8 cellular contexts compared by ENCODE assay signal in the genomic region with DNA sequence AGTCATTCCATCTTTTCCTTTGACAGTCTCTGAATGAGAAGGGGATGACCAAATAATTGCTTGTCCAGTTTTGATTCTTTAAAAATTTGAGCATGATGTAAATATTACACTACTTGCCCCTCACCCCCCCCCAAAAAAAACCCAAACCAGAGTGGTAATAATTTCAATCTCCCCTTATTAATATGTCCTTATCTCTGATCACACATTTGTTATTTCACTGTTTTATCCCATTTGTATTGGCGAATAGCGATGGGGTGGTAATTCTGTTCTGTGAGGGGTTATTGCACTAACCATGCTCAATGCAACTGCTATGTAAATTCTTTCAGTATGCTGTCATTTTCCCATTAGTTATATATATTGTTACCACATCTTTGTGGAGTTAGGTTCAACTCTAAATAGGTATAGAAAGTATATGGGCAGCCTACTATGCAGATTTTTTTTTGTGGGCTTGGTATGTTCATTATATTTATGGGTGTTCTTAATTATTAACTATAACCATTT. TPM values are rescaled to one million over a fixed set of nuclear protein-coding genes. Genes with fewer than 3 reads are reported as not detected.
A peak's percentile ranks its signal among the peaks of the same experiment; 100 is the strongest.
DNase-seq lines count a peak whose midpoint lies in the region; ATAC-seq and TF ChIP-seq lines count a peak whose summit lies in the region.

No MANE protein-coding gene starts in this region.

- intact Hi-C loops in dendritic cell treated with granulocyte-macrophage colony-stimulating factor and Interleukin-4, amounts not matched to agents 40 ng/mL and 50 ng/mL, for 4 days (cut with micrococcal nuclease): no loop called here
- intact Hi-C loops in naive thymus-derived CD4-positive, alpha-beta T cell (cut with micrococcal nuclease): loop anchor here (5.0 to 10.0 kb wide), 9 partner anchors 52 to 1916 kb away; a partner anchor contains a TSS

- peak overlapping the region; percentile 97 for H3K4me2 ChIP-seq in Loucy (ENCODE audit: low read depth, low read length, poor library complexity, severe bottlenecking)

- no peaks in the 10 kb centered on the region for H3K9me3 ChIP-seq in Loucy (ENCODE audit: insufficient read depth, low read depth, low read length)
- no peaks in the 10 kb centered on the region for H3K9me3 ChIP-seq in naive thymus-derived CD4-positive, alpha-beta T cell (ENCODE audit: control insufficient read depth in 2 of 3, low read length in 3 of 3)

- DNase-seq in BJ (ENCODE audit: low read depth) (no peak), NK-92 (lab: John Stamatoyannopoulos, UW; ENCODE audit: unreplicated experiment) (no peak), SIG-M5 treated with dmso at 0.1 percent for 504 hours (lab: John Stamatoyannopoulos, UW; ENCODE audit: unreplicated experiment) (no peak)
- DNase-seq in naive thymus-derived CD4-positive, alpha-beta T cell: no peak
- DNase-seq in activated CD8-positive, alpha-beta memory T cell treated with anti-CD3 and anti-CD28 coated beads, Interleukin-2, amount 50 U/mL, for 48 hours: no peak

- H3K4me3 ChIP-seq in BJ (ENCODE audit: low read depth, low read length) (peak overlapping the region; percentile 97), Loucy (ENCODE audit: low read length, poor library complexity, severe bottlenecking) (peak overlapping the region; percentile 78)
- peak overlapping the region; percentile 79 for H3K4me3 ChIP-seq in naive thymus-derived CD4-positive, alpha-beta T cell (ENCODE audit: low read length)

- no peak for ATAC-seq in naive thymus-derived CD4-positive, alpha-beta T cell
- ATAC-seq in HG03045 (IDR thresholded peaks at IDR 0.05; ENCODE audit: unreplicated experiment): no peak

- H3K27me3 ChIP-seq in BJ (ENCODE audit: control insufficient read depth, insufficient read depth, low read length) (no peaks in the 10 kb centered on the region), Loucy (ENCODE audit: insufficient read depth, low read length, poor library complexity, severe bottlenecking) (no peaks in the 10 kb centered on the region)
- no peaks in the 10 kb centered on the region for H3K27me3 ChIP-seq in naive thymus-derived CD4-positive, alpha-beta T cell (ENCODE audit: control insufficient read depth in 2 of 2, insufficient read depth in 2 of 2, low read length in 2 of 2)

- TF ChIP-seq CTCF in BJ (IDR thresholded peaks at IDR 0.05; ENCODE audit: insufficient read depth, low read depth, low read length): no peak
- TF ChIP-seq CTCF in Loucy (conservative IDR thresholded peaks at IDR 0.05; ENCODE audit: low read length): no peak

- peaks cover 14% of the 10 kb centered on the region for H3K36me3 Mint-ChIP-seq in dendritic cell treated with granulocyte-macrophage colony-stimulating factor and Interleukin-4, amounts not matched to agents 40 ng/mL and 50 ng/mL, for 4 days (ENCODE audit: low read depth)
- peaks cover 0 to 3% (median 0%) of the 10 kb centered on the region in 5 donors for H3K36me3 Mint-ChIP-seq in naive thymus-derived CD4-positive, alpha-beta T cell

- peaks cover 57% of the 10 kb centered on the region for H3K4me1 ChIP-seq in Loucy (ENCODE audit: insufficient read depth, low read length, poor library complexity, severe bottlenecking)
- peaks cover 0 to 13% of the 10 kb centered on the region in 2 donors for H3K4me1 ChIP-seq in naive thymus-derived CD4-positive, alpha-beta T cell (ENCODE audit: control insufficient read depth in 2 of 2, insufficient read depth in 2 of 2, low read length in 2 of 2)

- no peaks in the 10 kb centered on the region for H3K9me2 ChIP-seq in Loucy (replicated peaks; ENCODE audit: low read depth, low read length)

- H3K27ac Mint-ChIP-seq in dendritic cell treated with granulocyte-macrophage colony-stimulating factor and Interleukin-4, amounts not matched to agents 40 ng/mL and 50 ng/mL, for 4 days: peak overlapping the region; percentile 87
- peak overlapping the region in 8 of 9 donors; percentile 26 to 90 (median 78) for H3K27ac Mint-ChIP-seq in naive thymus-derived CD4-positive, alpha-beta T cell

- no peak overlapping the region for H2AFZ ChIP-seq in Loucy (ENCODE audit: low read length)

- peak overlapping the region; percentile 79 for H3K27ac ChIP-seq in naive thymus-derived CD4-positive, alpha-beta T cell (ENCODE audit: low read depth, low read length)

- H3F3A ChIP-seq in Loucy (ENCODE audit: low read depth): no peaks in the 10 kb centered on the region

- H3K9ac ChIP-seq in Loucy (ENCODE audit: low read depth, low read length, poor library complexity, severe bottlenecking): peak overlapping the region; percentile 92

- peaks cover 18% of the 10 kb centered on the region for H3K4me1 Mint-ChIP-seq in dendritic cell treated with granulocyte-macrophage colony-stimulating factor and Interleukin-4, amounts not matched to agents 40 ng/mL and 50 ng/mL, for 4 days (ENCODE audit: low read depth)
- peaks cover 11 to 38% (median 34%) of the 10 kb centered on the region in 7 donors for H3K4me1 Mint-ChIP-seq in naive thymus-derived CD4-positive, alpha-beta T cell

- CTCF ChIA-PET in BJ (lab: Yijun Ruan, JAX): no interaction called here
- CTCF ChIA-PET in naive thymus-derived CD4-positive, alpha-beta T cell (lab: Charles Lee): no interaction called here

- H4K20me1 ChIP-seq in Loucy (ENCODE audit: insufficient read depth, low read length, poor library complexity, severe bottlenecking): peaks cover 42% of the 10 kb centered on the region

- H3K27me3 Mint-ChIP-seq in dendritic cell treated with granulocyte-macrophage colony-stimulating factor and Interleukin-4, amounts not matched to agents 40 ng/mL and 50 ng/mL, for 4 days: peaks cover 20% of the 10 kb centered on the region
- H3K27me3 Mint-ChIP-seq in naive thymus-derived CD4-positive, alpha-beta T cell: peaks cover 0 to 63% (median 0%) of the 10 kb centered on the region in 5 donors

- no peaks in the 10 kb centered on the region for H3K9me3 Mint-ChIP-seq in dendritic cell treated with granulocyte-macrophage colony-stimulating factor and Interleukin-4, amounts not matched to agents 40 ng/mL and 50 ng/mL, for 4 days
- peaks cover 0 to 1% (median 0%) of the 10 kb centered on the region in 11 donors for H3K9me3 Mint-ChIP-seq in naive thymus-derived CD4-positive, alpha-beta T cell

- peaks cover 60% of the 10 kb centered on the region for H3K79me2 ChIP-seq in Loucy (ENCODE audit: insufficient read depth, low read length)

- POLR2A ChIA-PET in BJ (lab: Charles Lee): no interaction called here
- POLR2A ChIA-PET in naive thymus-derived CD4-positive, alpha-beta T cell (lab: Charles Lee): no interaction called here

- peak overlapping the region; percentile 96 for H3K4me3 Mint-ChIP-seq in dendritic cell treated with granulocyte-macrophage colony-stimulating factor and Interleukin-4, amounts not matched to agents 40 ng/mL and 50 ng/mL, for 4 days
- H3K4me3 Mint-ChIP-seq in naive thymus-derived CD4-positive, alpha-beta T cell: peak overlapping the region; percentile 81 to 95 (median 92)

- H3K36me3 ChIP-seq in BJ (ENCODE audit: control insufficient read depth, insufficient read depth, low read length): no peaks in the 10 kb centered on the region
- no peaks in the 10 kb centered on the region for H3K36me3 ChIP-seq in Loucy (ENCODE audit: insufficient read depth, low read length)
- peaks cover 0 to 4% (median 0%) of the 10 kb centered on the region in 3 experiments for H3K36me3 ChIP-seq in naive thymus-derived CD4-positive, alpha-beta T cell (ENCODE audit: control insufficient read depth in 2 of 3, insufficient read depth in 3 of 3, low read length in 3 of 3)

RNA-seq across cellular contexts. Expression of a gene that starts 1.1 kb away (rescaled TPM):
- polyA plus RNA-seq in BJ (2011; rRNA removed): 9.7 and 17.4 TPM in 2 replicates
- polyA minus RNA-seq in BJ (2011; rRNA and poly(A)+ RNA removed): 11.5 and 11.6 TPM in 2 replicates
- 10 to 100 TPM in 4 of 5 experiments, 1 to 10 TPM in 1; 1.8 to 31.3 (median 18.2) TPM for total RNA-seq in naive thymus-derived CD4-positive, alpha-beta T cell
- polyA plus RNA-seq in naive thymus-derived CD4-positive, alpha-beta T cell: 1 to 10 TPM; 4.0 to 5.7 TPM

RNA-seq across cellular contexts. Expression of a gene that starts 36.3 kb away (rescaled TPM):
- 172 and 174 TPM in 2 replicates for polyA plus RNA-seq in BJ (2011; rRNA removed)
- 40.0 and 41.8 TPM in 2 replicates for polyA minus RNA-seq in BJ (2011; rRNA and poly(A)+ RNA removed)
- total RNA-seq in naive thymus-derived CD4-positive, alpha-beta T cell: not detected
- not detected for polyA plus RNA-seq in naive thymus-derived CD4-positive, alpha-beta T cell

Comparison
In these comparisons a context has a peak if more than half of its experiments do, and no peak if none do; other contexts are left out.
1. RNA of a gene that starts 36.3 kb away (polyA plus RNA-seq): 172 to 174 TPM in BJ; not detected in naive thymus-derived CD4-positive, alpha-beta T cell; every median in the first group is over 100 times any median in the second.
2. Peak in every context shown above with its lines, with median percentiles within 50 percentile points of each other: H3K4me3 ChIP-seq.